1 cellular context compared by ENCODE assay signal in genomic region chr10:91163269-91163708, GRCh38.
TF ChIP-seq lines count a peak whose summit lies in the region.

No MANE protein-coding gene starts in this region.

TF ChIP-seq in HepG2, 621 proteins besides CTCF, POLR2A, EP300 and RAD21 (continued from another document):
- TF ChIP-seq ISL2 (CRISPR knock-in tag; IDR thresholded peaks at IDR 0.05) (no peak), LCORL (IDR thresholded peaks at IDR 0.05) (no peak), LCORL (CRISPR knock-in tag; IDR thresholded peaks at IDR 0.05) (no peak), ZFX (CRISPR knock-in tag; IDR thresholded peaks at IDR 0.05; ENCODE audit: low read depth) (peak; percentile 41; the same call in 1 of the 2 replicates), RCOR2 (CRISPR knock-in tag; IDR thresholded peaks at IDR 0.05) (no peak), MED8 (CRISPR knock-in tag; IDR thresholded peaks at IDR 0.05; ENCODE audit: insufficient replicate concordance) (no peak), FOSL1 (CRISPR knock-in tag; IDR thresholded peaks at IDR 0.05; ENCODE audit: borderline replicate concordance) (no peak), ELF3 (CRISPR knock-in tag; IDR thresholded peaks at IDR 0.05) (no peak), DDIT3 (CRISPR knock-in tag; IDR thresholded peaks at IDR 0.05) (no peak), DPF2 (CRISPR knock-in tag; IDR thresholded peaks at IDR 0.05; ENCODE audit: borderline replicate concordance, low read depth) (no peak), TAF1 (CRISPR knock-in tag; IDR thresholded peaks at IDR 0.05) (peak; percentile 48), YEATS4 (CRISPR knock-in tag; IDR thresholded peaks at IDR 0.05; ENCODE audit: borderline replicate concordance) (0 out of 2 replicates have a peak, but pooled peaks have one; percentile 47), HBP1 (CRISPR knock-in tag; IDR thresholded peaks at IDR 0.05; ENCODE audit: low read depth) (no peak), ZNF709 (CRISPR knock-in tag; IDR thresholded peaks at IDR 0.05) (peak; percentile 42; the same call in 1 of the 2 replicates), ZNF761 (CRISPR knock-in tag; conservative IDR thresholded peaks at IDR 0.05) (no peak), NFRKB (IDR thresholded peaks at IDR 0.05) (no peak), ZIK1 (CRISPR knock-in tag; IDR thresholded peaks at IDR 0.05; ENCODE audit: borderline replicate concordance, low read depth) (no peak), ZNF329 (CRISPR knock-in tag; IDR thresholded peaks at IDR 0.05; ENCODE audit: low read depth) (no peak), ZBTB42 (CRISPR knock-in tag; IDR thresholded peaks at IDR 0.05) (peak; percentile 27; the same call in 1 of the 2 replicates), ZNF3 (CRISPR knock-in tag; IDR thresholded peaks at IDR 0.05) (no peak), ARHGAP35 (CRISPR knock-in tag; IDR thresholded peaks at IDR 0.05; ENCODE audit: borderline replicate concordance) (0 out of 2 replicates have a peak, but pooled peaks have one; percentile 18), ZBTB14 (CRISPR knock-in tag; IDR thresholded peaks at IDR 0.05) (peak; percentile 76; the same call in 1 of the 2 replicates), SKI (IDR thresholded peaks at IDR 0.05; ENCODE audit: partially characterized antibody) (peak; percentile 83), CBX2 (IDR thresholded peaks at IDR 0.05; ENCODE audit: low read depth, low read length) (no peak), CBX2 (CRISPR knock-in tag; IDR thresholded peaks at IDR 0.05; ENCODE audit: low read depth) (no peak), TBX2 (CRISPR knock-in tag; IDR thresholded peaks at IDR 0.05; ENCODE audit: borderline replicate concordance) (no peak), SALL1 (CRISPR knock-in tag; IDR thresholded peaks at IDR 0.05) (peak; percentile 40; the same call in 1 of the 2 replicates), RERE (CRISPR knock-in tag; IDR thresholded peaks at IDR 0.05; ENCODE audit: low read depth) (no peak), ONECUT2 (CRISPR knock-in tag; IDR thresholded peaks at IDR 0.05) (no peak), REPIN1 (CRISPR knock-in tag; IDR thresholded peaks at IDR 0.05; ENCODE audit: borderline replicate concordance, low read depth) (no peak), ZNF30 (CRISPR knock-in tag; IDR thresholded peaks at IDR 0.05) (0 out of 2 replicates have a peak, but pooled peaks have one; percentile 34), RFXAP (CRISPR knock-in tag; IDR thresholded peaks at IDR 0.05; ENCODE audit: borderline replicate concordance) (peak; percentile 51; the same call in 1 of the 2 replicates), BRD4 (CRISPR knock-in tag; IDR thresholded peaks at IDR 0.05) (peak; percentile 18; the same call in 1 of the 2 replicates), DNMT3B (CRISPR knock-in tag; conservative IDR thresholded peaks at IDR 0.05) (no peak), SAP130 (CRISPR knock-in tag; IDR thresholded peaks at IDR 0.05; ENCODE audit: low read depth) (0 out of 2 replicates have a peak, but pooled peaks have one; percentile 6), RBFOX2 (IDR thresholded peaks at IDR 0.05; ENCODE audit: low read depth, low read length) (peak; percentile 87), MATR3 (CRISPR knock-in tag; IDR thresholded peaks at IDR 0.05) (no peak), ZNF557 (CRISPR knock-in tag; IDR thresholded peaks at IDR 0.05) (no peak)
- TF ChIP-seq, protein P1, sequence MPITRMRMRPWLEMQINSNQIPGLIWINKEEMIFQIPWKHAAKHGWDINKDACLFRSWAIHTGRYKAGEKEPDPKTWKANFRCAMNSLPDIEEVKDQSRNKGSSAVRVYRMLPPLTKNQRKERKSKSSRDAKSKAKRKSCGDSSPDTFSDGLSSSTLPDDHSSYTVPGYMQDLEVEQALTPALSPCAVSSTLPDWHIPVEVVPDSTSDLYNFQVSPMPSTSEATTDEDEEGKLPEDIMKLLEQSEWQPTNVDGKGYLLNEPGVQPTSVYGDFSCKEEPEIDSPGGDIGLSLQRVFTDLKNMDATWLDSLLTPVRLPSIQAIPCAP (CRISPR knock-in tag; IDR thresholded peaks at IDR 0.05; ENCODE audit: low read depth) = no peak
- TF ChIP-seq, protein P2, sequence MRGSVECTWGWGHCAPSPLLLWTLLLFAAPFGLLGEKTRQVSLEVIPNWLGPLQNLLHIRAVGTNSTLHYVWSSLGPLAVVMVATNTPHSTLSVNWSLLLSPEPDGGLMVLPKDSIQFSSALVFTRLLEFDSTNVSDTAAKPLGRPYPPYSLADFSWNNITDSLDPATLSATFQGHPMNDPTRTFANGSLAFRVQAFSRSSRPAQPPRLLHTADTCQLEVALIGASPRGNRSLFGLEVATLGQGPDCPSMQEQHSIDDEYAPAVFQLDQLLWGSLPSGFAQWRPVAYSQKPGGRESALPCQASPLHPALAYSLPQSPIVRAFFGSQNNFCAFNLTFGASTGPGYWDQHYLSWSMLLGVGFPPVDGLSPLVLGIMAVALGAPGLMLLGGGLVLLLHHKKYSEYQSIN (CRISPR knock-in tag; IDR thresholded peaks at IDR 0.05; ENCODE audit: borderline replicate concordance) = no peak
- TF ChIP-seq, protein P3, sequence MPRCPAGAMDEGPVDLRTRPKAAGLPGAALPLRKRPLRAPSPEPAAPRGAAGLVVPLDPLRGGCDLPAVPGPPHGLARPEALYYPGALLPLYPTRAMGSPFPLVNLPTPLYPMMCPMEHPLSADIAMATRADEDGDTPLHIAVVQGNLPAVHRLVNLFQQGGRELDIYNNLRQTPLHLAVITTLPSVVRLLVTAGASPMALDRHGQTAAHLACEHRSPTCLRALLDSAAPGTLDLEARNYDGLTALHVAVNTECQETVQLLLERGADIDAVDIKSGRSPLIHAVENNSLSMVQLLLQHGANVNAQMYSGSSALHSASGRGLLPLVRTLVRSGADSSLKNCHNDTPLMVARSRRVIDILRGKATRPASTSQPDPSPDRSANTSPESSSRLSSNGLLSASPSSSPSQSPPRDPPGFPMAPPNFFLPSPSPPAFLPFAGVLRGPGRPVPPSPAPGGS (CRISPR knock-in tag; IDR thresholded peaks at IDR 0.05) = no peak; the same call in 1 of the 2 replicates
- TF ChIP-seq, protein P4, sequence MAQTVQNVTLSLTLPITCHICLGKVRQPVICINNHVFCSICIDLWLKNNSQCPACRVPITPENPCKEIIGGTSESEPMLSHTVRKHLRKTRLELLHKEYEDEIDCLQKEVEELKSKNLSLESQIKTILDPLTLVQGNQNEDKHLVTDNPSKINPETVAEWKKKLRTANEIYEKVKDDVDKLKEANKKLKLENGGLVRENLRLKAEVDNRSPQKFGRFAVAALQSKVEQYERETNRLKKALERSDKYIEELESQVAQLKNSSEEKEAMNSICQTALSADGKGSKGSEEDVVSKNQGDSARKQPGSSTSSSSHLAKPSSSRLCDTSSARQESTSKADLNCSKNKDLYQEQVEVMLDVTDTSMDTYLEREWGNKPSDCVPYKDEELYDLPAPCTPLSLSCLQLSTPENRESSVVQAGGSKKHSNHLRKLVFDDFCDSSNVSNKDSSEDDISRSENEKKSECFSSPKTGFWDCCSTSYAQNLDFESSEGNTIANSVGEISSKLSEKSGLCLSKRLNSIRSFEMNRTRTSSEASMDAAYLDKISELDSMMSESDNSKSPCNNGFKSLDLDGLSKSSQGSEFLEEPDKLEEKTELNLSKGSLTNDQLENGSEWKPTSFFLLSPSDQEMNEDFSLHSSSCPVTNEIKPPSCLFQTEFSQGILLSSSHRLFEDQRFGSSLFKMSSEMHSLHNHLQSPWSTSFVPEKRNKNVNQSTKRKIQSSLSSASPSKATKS (CRISPR knock-in tag; IDR thresholded peaks at IDR 0.05) = no peak
